Comparison of ENCODE assay signal across 16 cellular contexts in genomic region chr7:149279111-149279743, GRCh38. TPM values are rescaled to one million over a fixed set of nuclear protein-coding genes. Genes with fewer than 3 reads are reported as not detected.
DNase-seq lines count a peak whose midpoint lies in the region; TF ChIP-seq lines count a peak whose summit lies in the region.
"Had no signal": no experiment of that assay in that cellular context is flagged by ENCODE, and none has a peak within 500 bp of the region (broad histone marks: within the 10 kb centered on the region; RNA-seq: fewer than 3 reads in every experiment).

No MANE protein-coding gene starts in this region.

- peaks cover 2% of the 10 kb centered on the region for H3K9me3 Mint-ChIP-seq in activated naive CD8-positive, alpha-beta T cell treated with anti-CD3 and anti-CD28 coated beads for 36 hours
- H3K9me3 Mint-ChIP-seq: CD8-positive, alpha-beta memory T cell had no signal

- H3K36me3 Mint-ChIP-seq in activated naive CD8-positive, alpha-beta T cell treated with anti-CD3 and anti-CD28 coated beads for 36 hours: peaks cover 35% of the 10 kb centered on the region

- H3K4me3 Mint-ChIP-seq in activated naive CD8-positive, alpha-beta T cell treated with anti-CD3 and anti-CD28 coated beads for 36 hours: no peak overlapping the region
- H3K4me3 Mint-ChIP-seq: CD14-positive monocyte; CD8-positive, alpha-beta memory T cell; H9 had no signal

- H3K4me1 ChIP-seq in BE2C: no peaks in the 10 kb centered on the region
- H3K4me1 ChIP-seq: A549, Caco-2 had no signal

- TF ChIP-seq CTCF in coronary artery (IDR thresholded peaks at IDR 0.05) (no peak), BE2C (IDR thresholded peaks at IDR 0.05; ENCODE audit: low read depth, low read length) (no peak)

- H3K4me1 Mint-ChIP-seq in activated naive CD8-positive, alpha-beta T cell treated with anti-CD3 and anti-CD28 coated beads for 36 hours: peaks cover 4% of the 10 kb centered on the region

- peak; percentile 32 for DNase-seq in H7
- DNase-seq in activated naive CD8-positive, alpha-beta T cell treated with anti-CD3 and anti-CD28 coated beads for 36 hours: no peak
- DNase-seq in coronary artery (ENCODE audit: low spot score): peak; percentile 61
- peak; percentile 47 for DNase-seq in mesenteric fat pad (ENCODE audit: low spot score)
- no peak for DNase-seq in NCI-H82 treated with DMSO at 0.1 percent for 48 hours (lab: John Stamatoyannopoulos, UW; ENCODE audit: unreplicated experiment)
- no peak for DNase-seq in D341Med (ENCODE audit: low spot score)
- DNase-seq in BE2C: no peak
- DNase-seq in cerebellum (ENCODE audit: low spot score): no peak
- DNase-seq: Caco-2; CD8-positive, alpha-beta memory T cell; DMS53; GF-D8; H9; IMR-90 had no signal

- no peaks in the 10 kb centered on the region for H3K27me3 Mint-ChIP-seq in activated naive CD8-positive, alpha-beta T cell treated with anti-CD3 and anti-CD28 coated beads for 36 hours
- H3K27me3 Mint-ChIP-seq: CD8-positive, alpha-beta memory T cell had no signal

- H3K27me3 ChIP-seq in H7 (ENCODE audit: control insufficient read depth, insufficient read depth, low read length) (no peaks in the 10 kb centered on the region; the same call in 1 of the 2 replicates), BE2C (no peaks in the 10 kb centered on the region)

- no peak overlapping the region for H3K4me3 ChIP-seq in H7 (ENCODE audit: insufficient read depth, low read depth, low read length)
- no peak overlapping the region for H3K4me3 ChIP-seq in coronary artery
- H3K4me3 ChIP-seq in BE2C (ENCODE audit: low read depth, low read length): no peak overlapping the region
- H3K4me3 ChIP-seq: A549 had no signal

- no peak overlapping the region for H3K27ac ChIP-seq in coronary artery
- H3K27ac ChIP-seq: A549 had no signal

- H3K27ac Mint-ChIP-seq in activated naive CD8-positive, alpha-beta T cell treated with anti-CD3 and anti-CD28 coated beads for 36 hours: peak overlapping the region; percentile 3
- H3K27ac Mint-ChIP-seq: H9 had no signal

- H3K36me3 ChIP-seq in H7 (replicated peaks; ENCODE audit: control insufficient read depth, insufficient read depth, low read length) (peaks cover 6% of the 10 kb centered on the region), BE2C (0 out of 2 replicates have a peak, but pooled peaks cover 12% of the 10 kb centered on the region)

- no peaks in the 10 kb centered on the region for H3K9me3 ChIP-seq in BE2C
- H3K9me3 ChIP-seq: Caco-2 had no signal

RNA-seq across cellular contexts. Expression of gene ZNF783, which starts 17.2 kb away (rescaled TPM):
- total RNA-seq in H7 (2014; rRNA removed; shearing (Covaris generic)): 3.2 and 6.1 TPM in 2 replicates
- 10 to 100 TPM; 14.4 to 16.2 TPM for total RNA-seq in activated naive CD8-positive, alpha-beta T cell treated with anti-CD3 and anti-CD28 coated beads for 36 hours
- total RNA-seq in mesenteric fat pad: 12.2 TPM
- polyA plus RNA-seq in BE2C (2012; ENCODE audit: insufficient read depth, insufficient read length, low read depth): 11.8 TPM
- total RNA-seq in cerebellum: 13.1 TPM

RNA-seq across cellular contexts. Expression of gene ZNF212, which starts 39.8 kb away (rescaled TPM):
- 9.7 and 10.7 TPM in 2 replicates for total RNA-seq in H7 (2014; rRNA removed; shearing (Covaris generic))
- 10 to 100 TPM; 12.5 to 14.6 TPM for total RNA-seq in activated naive CD8-positive, alpha-beta T cell treated with anti-CD3 and anti-CD28 coated beads for 36 hours
- total RNA-seq in mesenteric fat pad: 5.1 TPM
- 18.6 TPM for polyA plus RNA-seq in BE2C (2012; ENCODE audit: insufficient read depth, insufficient read length, low read depth)
- total RNA-seq in cerebellum: 6.7 TPM

Comparison
In these comparisons a context has a peak if more than half of its experiments do, and no peak if none do; other contexts are left out.
1. DNase-seq: peak in H7 (single experiment), coronary artery (single experiment) and mesenteric fat pad (single experiment); none in activated naive CD8-positive, alpha-beta T cell treated with anti-CD3 and anti-CD28 coated beads for 36 hours (single experiment), NCI-H82 treated with DMSO at 0.1 percent for 48 hours (single experiment), D341Med (single experiment), BE2C (single experiment) and cerebellum (single experiment).